In genomic region chr16:30949655-30950515, GRCh38 we compare ENCODE assay signal across 8 cellular contexts. TPM values are rescaled to one million over a fixed set of nuclear protein-coding genes. Genes with fewer than 3 reads are reported as not detected.
DNase-seq lines count a peak whose midpoint lies in the region; ATAC-seq and TF ChIP-seq lines count a peak whose summit lies in the region.

No MANE protein-coding gene starts in this region.

- H3K9ac ChIP-seq in DND-41 (ENCODE audit: low read depth, low read length): no peak overlapping the region

- H3K27me3 ChIP-seq in DND-41 (ENCODE audit: insufficient read depth, low read length, poor library complexity) (no peaks in the 10 kb centered on the region), dorsolateral prefrontal cortex (no peaks in the 10 kb centered on the region), lung (ENCODE audit: control insufficient read depth, insufficient read depth) (no peaks in the 10 kb centered on the region), suprapubic skin (no peaks in the 10 kb centered on the region)

- peaks cover 29% of the 10 kb centered on the region for H3K4me1 Mint-ChIP-seq in T-helper 17 cell

- H3K27ac ChIP-seq in DND-41 (ENCODE audit: low read length) (peak overlapping the region; percentile 70), dorsolateral prefrontal cortex (peak overlapping the region in 54 of 59 donors; percentile 33 to 95 (median 85)), lung (ENCODE audit: low read depth in 1 of 2, low read length in 1 of 2) (peak overlapping the region; percentile 10 to 84), suprapubic skin (peak overlapping the region; percentile 93)

- H3K36me3 ChIP-seq in DND-41 (ENCODE audit: insufficient read depth, low read length): peaks cover 29% of the 10 kb centered on the region
- H3K36me3 ChIP-seq in lung (ENCODE audit: control insufficient read depth in 2 of 2, insufficient read depth in 2 of 2, low read length in 2 of 2): peaks cover 0 to 14% of the 10 kb centered on the region in 2 donors
- peaks cover 10% of the 10 kb centered on the region for H3K36me3 ChIP-seq in suprapubic skin

- DNase-seq in DND-41 (peak; percentile 75), HuH-7 (ENCODE audit: low spot score) (peak; percentile 71), T-helper 17 cell (no peak), dorsolateral prefrontal cortex (no peak), lung (ENCODE audit: low spot score) (peak; percentile 80), suprapubic skin (ENCODE audit: low spot score in 2 of 2) (peak; percentile 93 to 94), NCI-H1930 (lab: John Stamatoyannopoulos, UW) (no peak)

- no peak overlapping the region for H2AFZ ChIP-seq in DND-41 (ENCODE audit: low read depth, low read length)

- 2 to 6% methylated on average over 20 of the region's 20 CpGs for WGBS in lung, 2 donors
- WGBS in suprapubic skin: 3% methylated on average over 20 of the region's 20 CpGs

- no peak overlapping the region for H3K4me2 ChIP-seq in DND-41 (ENCODE audit: insufficient read depth, low read length)

- no peaks in the 10 kb centered on the region for H3K79me2 ChIP-seq in DND-41 (ENCODE audit: insufficient read depth, low read length)

- no peak overlapping the region for H3K27ac Mint-ChIP-seq in T-helper 17 cell

- intact Hi-C loops in dorsolateral prefrontal cortex (cut with DNase I): loop anchor here (10.0 kb wide), 6 partner anchors 135 to 925 kb away; partner anchors contain the start of genes FUS (in 1 of the 2), KAT8 (in 1 of the 2), PRSS53 (in 1 of the 2) and ZNF267 (in 1 of the 2)

- H3K4me3 Mint-ChIP-seq in T-helper 17 cell: peak overlapping the region; percentile 94

- ATAC-seq in DND-41 (ENCODE audit: insufficient read depth, low read depth): peak; percentile 71
- peak; percentile 48 for ATAC-seq in GM19463 (IDR thresholded peaks at IDR 0.05; ENCODE audit: unreplicated experiment)
- peak; percentile 47 for ATAC-seq in T-helper 17 cell
- ATAC-seq in lung (ENCODE audit: insufficient read depth, low FRiP score): peak; percentile 44

- no peaks in the 10 kb centered on the region for H3K27me3 Mint-ChIP-seq in T-helper 17 cell

- H3K4me1 ChIP-seq in DND-41 (ENCODE audit: insufficient read depth, low read length): peaks cover 18% of the 10 kb centered on the region
- H3K4me1 ChIP-seq in lung (ENCODE audit: control insufficient read depth in 2 of 2, insufficient read depth in 2 of 2, low read length in 2 of 2): peaks cover 0 to 13% of the 10 kb centered on the region in 2 donors
- peaks cover 52% of the 10 kb centered on the region for H3K4me1 ChIP-seq in suprapubic skin

- no peak for TF ChIP-seq EP300 in suprapubic skin (IDR thresholded peaks at IDR 0.05)

- peak in 1 of 2 donors; percentile 15 for TF ChIP-seq POLR2A in suprapubic skin (IDR thresholded peaks at IDR 0.05)

- H3K4me3 ChIP-seq in DND-41 (ENCODE audit: low read depth in 1 of 2, low read length in 2 of 2): no peak overlapping the region
- H3K4me3 ChIP-seq in dorsolateral prefrontal cortex: peak overlapping the region; percentile 57 to 98 (median 83)
- peak overlapping the region; percentile 81 for H3K4me3 ChIP-seq in lung
- H3K4me3 ChIP-seq in suprapubic skin: peak overlapping the region; percentile 93

- H3K36me3 Mint-ChIP-seq in T-helper 17 cell (ENCODE audit: low read depth): no peaks in the 10 kb centered on the region

- no peaks in the 10 kb centered on the region for H4K20me1 ChIP-seq in DND-41 (ENCODE audit: insufficient read depth, low read length)

- no peaks in the 10 kb centered on the region for H3K9me3 ChIP-seq in DND-41 (ENCODE audit: insufficient read depth, low read length, severe bottlenecking)
- no peaks in the 10 kb centered on the region for H3K9me3 ChIP-seq in T-helper 17 cell (ENCODE audit: control insufficient read depth, low read length, poor library complexity, severe bottlenecking)
- no peaks in the 10 kb centered on the region for H3K9me3 ChIP-seq in lung (ENCODE audit: control insufficient read depth in 2 of 2, insufficient read depth in 1 of 2, low read length in 1 of 2)
- no peaks in the 10 kb centered on the region for H3K9me3 ChIP-seq in suprapubic skin

- TF ChIP-seq CTCF in DND-41 (IDR thresholded peaks at IDR 0.05; ENCODE audit: borderline replicate concordance, extremely low read depth, low read length, poor library complexity, severe bottlenecking) (no peak), dorsolateral prefrontal cortex (IDR thresholded peaks at IDR 0.05 in 54 of 56, conservative IDR thresholded peaks at IDR 0.05 in 2 of 56; ENCODE audit: low read depth in 1 of 56, partially characterized antibody in 56 of 56) (no peak), lung (IDR thresholded peaks at IDR 0.05; ENCODE audit: control extremely low read depth, extremely low read depth) (no peak), suprapubic skin (IDR thresholded peaks at IDR 0.05) (peak in 1 of 2 donors; percentile 22)

RNA-seq across cellular contexts. Expression of gene ORAI3, which starts 1.0 kb away (rescaled TPM):
- 1 to 10 TPM; 6.4 to 7.5 TPM for total RNA-seq in T-helper 17 cell
- total RNA-seq in dorsolateral prefrontal cortex: 10 to 100 TPM in 42 of 120 experiments, 1 to 10 TPM in 78; 4.7 to 19.1 (median 9.1) TPM
- total RNA-seq in lung: 10 to 100 TPM; 23.9 to 27.4 TPM
- polyA plus RNA-seq in lung: 10 to 100 TPM; 20.2 to 23.3 TPM
- 10 to 100 TPM; 25.7 to 41.0 (median 32.7) TPM for total RNA-seq in suprapubic skin

RNA-seq across cellular contexts. Expression of gene SETD1A, which starts 7.7 kb away (rescaled TPM):
- total RNA-seq in T-helper 17 cell: 10 to 100 TPM; 31.3 to 45.5 TPM
- 10 to 100 TPM; 13.3 to 28.5 (median 17.9) TPM for total RNA-seq in dorsolateral prefrontal cortex
- total RNA-seq in lung: 10 to 100 TPM in 1 of 2 donors, 1 to 10 TPM in 1; 7.4 to 22.0 TPM
- 10 to 100 TPM in 1 of 2 donors, 1 to 10 TPM in 1; 8.7 to 13.1 TPM for polyA plus RNA-seq in lung
- 10 to 100 TPM; 12.5 to 14.7 (median 13.7) TPM for total RNA-seq in suprapubic skin

RNA-seq across cellular contexts. Expression of gene FBXL19, which starts 26.5 kb away (rescaled TPM):
- total RNA-seq in T-helper 17 cell (10 to 100 TPM; 12.6 to 13.2 TPM), dorsolateral prefrontal cortex (10 to 100 TPM; 23.5 to 84.8 (median 52.1) TPM), lung (10 to 100 TPM; 10.6 to 17.3 TPM), suprapubic skin (10 to 100 TPM; 21.7 to 28.7 (median 24.5) TPM)
- 10 to 100 TPM; 10.3 to 15.8 TPM for polyA plus RNA-seq in lung

RNA-seq across cellular contexts. Expression of gene HSD3B7, which starts 35.1 kb away (rescaled TPM):
- total RNA-seq in T-helper 17 cell (under 1 TPM; 0.21 to 0.60 TPM), dorsolateral prefrontal cortex (10 to 100 TPM in 9 of 120 experiments, 1 to 10 TPM in 111; 2.0 to 15.0 (median 4.4) TPM), lung (10 to 100 TPM in 1 of 2 donors, 1 to 10 TPM in 1; 6.2 to 34.5 TPM), suprapubic skin (10 to 100 TPM; 13.2 to 20.8 (median 16.0) TPM)
- 10 to 100 TPM; 20.2 to 21.1 TPM for polyA plus RNA-seq in lung

RNA-seq across cellular contexts. Expression of gene CTF1, which starts 53.5 kb away (rescaled TPM):
- total RNA-seq in T-helper 17 cell (under 1 TPM in 1 of 2 donors, not detected in 1; 0.26 TPM), dorsolateral prefrontal cortex (1 to 10 TPM in 119 of 120 experiments, under 1 TPM in 1; 0.90 to 9.9 (median 3.1) TPM), lung (1 to 10 TPM; 4.7 to 9.8 TPM), suprapubic skin (1 to 10 TPM in 1 of 4 donors, under 1 TPM in 3; 0.30 to 1.3 (median 0.71) TPM)
- 1 to 10 TPM; 3.3 to 5.6 TPM for polyA plus RNA-seq in lung

Comparison
In these comparisons a context has a peak if more than half of its experiments do, and no peak if none do; other contexts are left out.
1. DNase-seq: peak in DND-41 (single experiment), HuH-7 (single experiment), lung (single experiment) and suprapubic skin (2 of 2); none in T-helper 17 cell (0 of 3), dorsolateral prefrontal cortex (0 of 10) and NCI-H1930 (0 of 2).
2. H3K4me3 ChIP-seq: peak in dorsolateral prefrontal cortex (59 of 59), lung (single experiment) and suprapubic skin (single experiment); none in DND-41 (0 of 2).
3. Peak in every context shown above with its lines, with median percentiles within 50 percentile points of each other: ATAC-seq and H3K27ac ChIP-seq.